In the genomic region with DNA sequence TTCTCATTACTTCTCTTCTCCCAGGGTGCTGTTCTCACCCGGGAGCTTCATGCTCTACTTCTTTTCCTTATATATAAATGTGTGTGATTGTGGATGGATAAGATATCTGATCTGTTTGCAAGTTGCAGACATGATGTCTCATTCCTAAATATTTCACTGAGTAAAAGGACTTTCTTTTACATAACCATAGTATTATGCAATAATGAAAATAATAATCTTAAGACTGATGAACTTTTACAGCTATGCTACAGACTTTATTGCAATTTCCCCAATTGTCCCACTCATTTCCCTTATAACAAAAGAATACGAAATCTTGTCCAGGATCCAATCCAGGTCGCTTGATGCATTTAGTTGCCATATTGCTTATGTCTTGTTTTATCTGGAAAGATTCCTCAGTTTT, we compare ENCODE assay signal across 9 cellular contexts.
"Had no signal": no experiment of that assay in that cellular context is flagged by ENCODE, and none has a peak within 500 bp of the region (broad histone marks: within the 10 kb centered on the region; RNA-seq: fewer than 3 reads in every experiment).

No MANE protein-coding gene starts in this region.

- ATAC-seq: HCT116 had no signal

- DNase-seq: GM23248, GOT3, H7, HFFc6, Karpas-422, KBM-7 had no signal

- H3K27ac Mint-ChIP-seq: HFFc6 had no signal

- H3K27ac ChIP-seq: GM23248, KMS-11 had no signal

- H3K4me3 Mint-ChIP-seq: HFFc6 had no signal

- H3K4me2 ChIP-seq: KMS-11 had no signal

- H3K9me3 Mint-ChIP-seq: HFFc6 had no signal

- H3K9me3 ChIP-seq: HAP-1 had no signal

- H3K9ac ChIP-seq: GM23248, KMS-11 had no signal

- H3K4me1 ChIP-seq: HAP-1 had no signal

- H3K36me3 ChIP-seq: HAP-1 had no signal

- H2AFZ ChIP-seq: GM23248 had no signal

- H3K4me3 ChIP-seq: GM23248, HAP-1 had no signal
